Comparison of ENCODE assay signal across 8 cellular contexts in genomic region chr7:18352339-18353255, GRCh38.
DNase-seq lines count a peak whose midpoint lies in the region; ATAC-seq, FAIRE-seq and TF ChIP-seq lines count a peak whose summit lies in the region.

No MANE protein-coding gene starts in this region.

- POLR2A ChIA-PET in CD8-positive, alpha-beta memory T cell (lab: Charles Lee), result no interaction called here

- no peaks in the 10 kb centered on the region for H3K27me3 Mint-ChIP-seq in CD14-positive monocyte (ENCODE audit: low read depth in 3 of 3)
- peaks cover 2 to 5% of the 10 kb centered on the region in 2 donors for H3K27me3 Mint-ChIP-seq in CD8-positive, alpha-beta memory T cell

- H3K36me3 ChIP-seq in brain microvascular endothelial cell (replicated peaks), result no peaks in the 10 kb centered on the region
- no peaks in the 10 kb centered on the region for H3K36me3 ChIP-seq in CD8-positive, alpha-beta memory T cell (ENCODE audit: insufficient read depth, low read length)

- in situ Hi-C loops in brain microvascular endothelial cell (cut with HindIII; ENCODE audit: low pct_ligation_motif_present, low sequenced_read_pairs), result no loop called here

- peaks cover 8 to 11% of the 10 kb centered on the region in 2 donors for H3K36me3 Mint-ChIP-seq in CD14-positive monocyte
- no peaks in the 10 kb centered on the region for H3K36me3 Mint-ChIP-seq in CD8-positive, alpha-beta memory T cell

- H3K27me3 ChIP-seq in brain microvascular endothelial cell (replicated peaks), result no peaks in the 10 kb centered on the region
- no peaks in the 10 kb centered on the region for H3K27me3 ChIP-seq in CD8-positive, alpha-beta memory T cell (ENCODE audit: insufficient read depth, low read length, poor library complexity, severe bottlenecking)

- ATAC-seq in GM18873 (IDR thresholded peaks at IDR 0.05; ENCODE audit: low FRiP score, unreplicated experiment), result peak; percentile 58
- peak; percentile 73 for ATAC-seq in HG03354 (IDR thresholded peaks at IDR 0.05; ENCODE audit: poor library complexity, severe bottlenecking, unreplicated experiment)

- no peaks in the 10 kb centered on the region for H3K9me3 ChIP-seq in CD8-positive, alpha-beta memory T cell (ENCODE audit: low read length)

- peak; percentile 99 for FAIRE-seq in islet of Langerhans (lab: Jason Lieb, UNC)

- CTCF ChIA-PET in CD8-positive, alpha-beta memory T cell (lab: Charles Lee), result interaction anchor here (0.8 to 2.4 kb wide), 6 partner anchors 10 to 316 kb away, joined by 3 to 9 read pairs (median 4); no protein-coding TSS in a partner anchor

- H3K4me1 Mint-ChIP-seq in CD14-positive monocyte, result peaks cover 10% of the 10 kb centered on the region
- peaks cover 3 to 17% (median 13%) of the 10 kb centered on the region in 3 donors for H3K4me1 Mint-ChIP-seq in CD8-positive, alpha-beta memory T cell

- H3K27ac ChIP-seq in brain microvascular endothelial cell, result no peak overlapping the region
- H3K27ac ChIP-seq in CD8-positive, alpha-beta memory T cell (ENCODE audit: low read depth, low read length), result no peak overlapping the region

- TF ChIP-seq CTCF in CD14-positive monocyte (IDR thresholded peaks at IDR 0.05) (peak; percentile 48), brain microvascular endothelial cell (IDR thresholded peaks at IDR 0.05; ENCODE audit: low read depth, low read length, missing control alignments) (peak; percentile 65)

- intact Hi-C loops in CD14-positive monocyte (cut with micrococcal nuclease), result no loop called here

- no peak overlapping the region for H3K4me3 ChIP-seq in brain microvascular endothelial cell (ENCODE audit: low read depth, low read length)
- no peak overlapping the region for H3K4me3 ChIP-seq in CD8-positive, alpha-beta memory T cell (ENCODE audit: low read length)

- no peaks in the 10 kb centered on the region for H3K9me3 Mint-ChIP-seq in CD14-positive monocyte
- no peaks in the 10 kb centered on the region for H3K9me3 Mint-ChIP-seq in CD8-positive, alpha-beta memory T cell

- peak overlapping the region in 3 of 7 donors; percentile 18 to 46 (median 43) for H3K27ac Mint-ChIP-seq in CD14-positive monocyte
- H3K27ac Mint-ChIP-seq in CD8-positive, alpha-beta memory T cell, result no peak overlapping the region

- no peak for DNase-seq in CD14-positive monocyte (ENCODE audit: low spot score)
- peak; percentile 13 for DNase-seq in NCI-H510A (lab: John Stamatoyannopoulos, UW)
- peak; percentile 57 for DNase-seq in brain microvascular endothelial cell
- DNase-seq in stromal cell of bone marrow (ENCODE audit: low read depth), result peak; percentile 55
- no peak for DNase-seq in CD8-positive, alpha-beta memory T cell

- no peaks in the 10 kb centered on the region for H3K4me1 ChIP-seq in CD8-positive, alpha-beta memory T cell (ENCODE audit: insufficient read depth, low read length)

- no peak overlapping the region for H3K4me3 Mint-ChIP-seq in CD14-positive monocyte
- H3K4me3 Mint-ChIP-seq in CD8-positive, alpha-beta memory T cell, result peak overlapping the region in 1 of 7 donors; percentile 5

Comparison
In these comparisons a context has a peak if more than half of its experiments do, and no peak if none do; other contexts are left out.
1. DNase-seq: peak in NCI-H510A (single experiment), brain microvascular endothelial cell (single experiment) and stromal cell of bone marrow (single experiment); none in CD14-positive monocyte (single experiment) and CD8-positive, alpha-beta memory T cell (0 of 5).